In the genomic region with DNA sequence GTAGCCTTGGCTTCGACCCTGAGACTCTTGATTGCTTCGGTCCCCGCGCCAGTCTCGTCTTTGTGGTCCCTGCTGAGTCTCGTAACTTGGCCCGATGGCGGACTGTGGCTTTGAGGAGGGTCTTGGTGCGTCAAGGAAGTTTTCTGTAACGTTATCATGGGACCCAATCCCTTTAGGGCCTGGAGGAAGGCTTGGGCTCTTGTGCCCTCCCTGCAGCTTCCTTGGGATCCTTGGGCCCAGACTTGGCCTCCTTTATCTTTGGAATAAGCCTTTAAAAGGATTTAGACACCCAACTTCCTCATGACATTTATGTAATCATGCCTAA, we compare ENCODE assay signal across 8 cellular contexts. TPM values are rescaled to one million over a fixed set of nuclear protein-coding genes. Genes with fewer than 3 reads are reported as not detected.
DNase-seq lines count a peak whose midpoint lies in the region; ATAC-seq and TF ChIP-seq lines count a peak whose summit lies in the region.

No MANE protein-coding gene starts in this region.

- TF ChIP-seq CTCF in AG09309 (IDR thresholded peaks at IDR 0.05; ENCODE audit: control insufficient read depth, insufficient read depth, low read depth, low read length, missing control alignments) (no peak), body of pancreas (IDR thresholded peaks at IDR 0.05) (no peak)

- H3K27ac ChIP-seq in body of pancreas: peak overlapping the region; percentile 65 to 97 (median 96)
- H3K27ac ChIP-seq in aorta (ENCODE audit: low read depth in 1 of 2, low read length in 2 of 2): peak overlapping the region in 1 of 2 donors; percentile 76

- peaks cover 11% of the 10 kb centered on the region for H3K36me3 Mint-ChIP-seq in memory B cell

- H3K9me3 ChIP-seq in body of pancreas: no peaks in the 10 kb centered on the region
- H3K9me3 ChIP-seq in aorta (ENCODE audit: control insufficient read depth, low read length): no peaks in the 10 kb centered on the region

- H3K27me3 Mint-ChIP-seq in memory B cell: no peaks in the 10 kb centered on the region

- H3K27me3 ChIP-seq in body of pancreas (no peaks in the 10 kb centered on the region), aorta (ENCODE audit: control insufficient read depth in 1 of 2, insufficient read depth in 2 of 2, low read length in 1 of 2) (no peaks in the 10 kb centered on the region)

- H3K9me3 Mint-ChIP-seq in memory B cell: no peaks in the 10 kb centered on the region

- intact Hi-C loops in body of pancreas (cut with DNase I): no loop called here
- intact Hi-C loops in aorta (cut with DNase I): loop anchor here in 1 of 2 donors (2.0 to 5.0 kb wide), 2 partner anchors 56 to 96 kb away; a partner anchor contains a TSS

- peak overlapping the region; percentile 99 for H3K27ac Mint-ChIP-seq in memory B cell

- peak overlapping the region; percentile 97 for H3K4me3 ChIP-seq in AG09309 (ENCODE audit: control insufficient read depth, low read depth, low read length)
- peak overlapping the region; percentile 54 to 95 for H3K4me3 ChIP-seq in body of pancreas
- H3K4me3 ChIP-seq in aorta (ENCODE audit: low read length in 2 of 2): peak overlapping the region; percentile 78 to 88

- peaks cover 19% of the 10 kb centered on the region for H3K4me1 Mint-ChIP-seq in memory B cell

- DNase-seq in AG09309 (ENCODE audit: low read depth) (no peak), body of pancreas (no peak), memory B cell (ENCODE audit: low spot score in 2 of 2) (no peak), aorta (no peak), GDM1 (lab: John Stamatoyannopoulos, UW) (no peak), DMS79 (lab: John Stamatoyannopoulos, UW) (no peak)
- no peak for DNase-seq in NK-92 treated with Interleukin-12 subunit alpha and Interleukin-12 subunit beta, amount 100 ng/mL, for 24 hours (lab: John Stamatoyannopoulos, UW)

- peaks cover 19% of the 10 kb centered on the region for H3K4me1 ChIP-seq in body of pancreas
- H3K4me1 ChIP-seq in aorta (ENCODE audit: control insufficient read depth in 1 of 2, insufficient read depth in 2 of 2, low read length in 2 of 2): peaks cover 0 to 4% of the 10 kb centered on the region in 2 donors

- H3K4me3 Mint-ChIP-seq in memory B cell: peak overlapping the region; percentile 97

- H3K36me3 ChIP-seq in body of pancreas (replicated peaks in 1 of 2; ENCODE audit: insufficient read depth in 1 of 2, low read depth in 2 of 2) (peaks cover 0 to 4% of the 10 kb centered on the region in 2 donors), aorta (ENCODE audit: control insufficient read depth in 1 of 2, insufficient read depth in 2 of 2, low read length in 1 of 2) (no peaks in the 10 kb centered on the region)

- WGBS in body of pancreas, 2 donors: 0% methylated on average over 2 to 10 of the region's 10 CpGs
- 0% methylated on average over 10 of the region's 10 CpGs for WGBS in aorta, 2 donors

- no peak for TF ChIP-seq POLR2A in body of pancreas (IDR thresholded peaks at IDR 0.05)

- ATAC-seq in HG03457 (IDR thresholded peaks at IDR 0.05; ENCODE audit: unreplicated experiment): peak; percentile 2
- no peak for ATAC-seq in body of pancreas
- ATAC-seq in memory B cell (ENCODE audit: low read depth): no peak
- ATAC-seq in aorta (ENCODE audit: low FRiP score): no peak

RNA-seq across cellular contexts. Expression of a gene that starts 0.4 kb away (rescaled TPM):
- 10 to 100 TPM; 20.8 to 25.7 TPM for total RNA-seq in body of pancreas
- 10 to 100 TPM; 51.1 to 56.5 TPM for total RNA-seq in aorta
- 10 to 100 TPM; 27.8 to 28.9 TPM for polyA plus RNA-seq in aorta

RNA-seq across cellular contexts. Expression of a gene that starts 10.7 kb away (rescaled TPM):
- total RNA-seq in body of pancreas: not detected
- not detected for total RNA-seq in aorta
- not detected for polyA plus RNA-seq in aorta

RNA-seq across cellular contexts. Expression of a gene that starts 58.7 kb away (rescaled TPM):
- total RNA-seq in body of pancreas (10 to 100 TPM in 1 of 2 donors, 1 to 10 TPM in 1; 2.3 to 59.1 TPM), aorta (10 to 100 TPM in 1 of 2 donors, 1 to 10 TPM in 1; 8.6 to 16.3 TPM)
- 10 to 100 TPM; 10.1 to 27.7 TPM for polyA plus RNA-seq in aorta
